In the genomic region with DNA sequence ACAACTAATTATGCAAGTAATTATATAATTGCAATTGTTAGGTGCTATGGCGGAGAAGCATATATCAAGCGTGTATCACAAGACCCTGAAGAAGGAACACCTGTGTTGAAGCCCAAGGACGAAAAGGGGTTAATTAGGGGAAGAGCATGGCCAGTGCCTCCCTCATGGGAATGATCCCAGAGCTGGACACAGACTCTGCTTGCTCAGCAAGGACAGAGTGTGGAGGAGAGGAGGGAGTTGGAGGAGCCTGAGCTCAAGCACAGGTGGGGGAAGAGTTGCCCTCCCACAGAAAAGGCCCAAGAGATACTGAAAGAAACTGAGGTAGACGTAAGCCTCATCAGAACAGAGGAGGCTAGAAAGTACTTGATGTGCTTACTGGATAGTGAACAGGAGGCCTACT, we compare ENCODE assay signal across 1 cellular context.
TF ChIP-seq lines count a peak whose summit lies in the region.

No MANE protein-coding gene starts in this region.

TF ChIP-seq in GM23338, 12 proteins besides CTCF, POLR2A, EP300 and RAD21 (continued from another document):
- TF ChIP-seq, protein P1, sequence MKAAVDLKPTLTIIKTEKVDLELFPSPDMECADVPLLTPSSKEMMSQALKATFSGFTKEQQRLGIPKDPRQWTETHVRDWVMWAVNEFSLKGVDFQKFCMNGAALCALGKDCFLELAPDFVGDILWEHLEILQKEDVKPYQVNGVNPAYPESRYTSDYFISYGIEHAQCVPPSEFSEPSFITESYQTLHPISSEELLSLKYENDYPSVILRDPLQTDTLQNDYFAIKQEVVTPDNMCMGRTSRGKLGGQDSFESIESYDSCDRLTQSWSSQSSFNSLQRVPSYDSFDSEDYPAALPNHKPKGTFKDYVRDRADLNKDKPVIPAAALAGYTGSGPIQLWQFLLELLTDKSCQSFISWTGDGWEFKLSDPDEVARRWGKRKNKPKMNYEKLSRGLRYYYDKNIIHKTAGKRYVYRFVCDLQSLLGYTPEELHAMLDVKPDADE (IDR thresholded peaks at IDR 0.05), result no peak
- TF ChIP-seq JUNB (IDR thresholded peaks at IDR 0.05; ENCODE audit: unreplicated experiment) (no peak), ZNF462 (CRISPR knock-in tag; IDR thresholded peaks at IDR 0.05) (no peak), EZH2phosphoT487 (IDR thresholded peaks at IDR 0.05; ENCODE audit: unreplicated experiment) (no peak), EZH2 (IDR thresholded peaks at IDR 0.05; ENCODE audit: low read depth, unreplicated experiment) (no peak), CREB1 (CRISPR knock-in tag; IDR thresholded peaks at IDR 0.05; ENCODE audit: low read depth) (no peak), STAT1 (IDR thresholded peaks at IDR 0.05; ENCODE audit: unreplicated experiment) (no peak), ZNF114 (CRISPR knock-in tag; IDR thresholded peaks at IDR 0.05) (no peak), NANOG (IDR thresholded peaks at IDR 0.05; ENCODE audit: borderline replicate concordance) (no peak)
